In genomic region chr12:76187177-76187576, GRCh38 we compare ENCODE assay signal across 3 cellular contexts.
TF ChIP-seq lines count a peak whose summit lies in the region.

No MANE protein-coding gene starts in this region.

TF ChIP-seq in IMR-90, 13 proteins besides CTCF, POLR2A, EP300 and RAD21:
- TF ChIP-seq USF2 (IDR thresholded peaks at IDR 0.05; ENCODE audit: low read depth, low read length), result no peak
- TF ChIP-seq MXI1 (IDR thresholded peaks at IDR 0.05; ENCODE audit: borderline replicate concordance, low read depth, low read length), result no peak
- TF ChIP-seq CHD1 (IDR thresholded peaks at IDR 0.05; ENCODE audit: low read depth, low read length), result no peak
- no peak for TF ChIP-seq BHLHE40 (IDR thresholded peaks at IDR 0.05; ENCODE audit: low read depth, low read length)
- TF ChIP-seq CEBPB (IDR thresholded peaks at IDR 0.05; ENCODE audit: low read depth, low read length), result no peak
- no peak for TF ChIP-seq NFE2L2 (IDR thresholded peaks at IDR 0.05; ENCODE audit: low read depth, low read length)
- TF ChIP-seq FOS (IDR thresholded peaks at IDR 0.05; ENCODE audit: low read depth, low read length), result no peak
- no peak for TF ChIP-seq RCOR1 (IDR thresholded peaks at IDR 0.05; ENCODE audit: insufficient replicate concordance, low read length)
- TF ChIP-seq ELK1 (IDR thresholded peaks at IDR 0.05; ENCODE audit: borderline replicate concordance, low read depth, low read length), result no peak
- no peak for TF ChIP-seq SMC3 (IDR thresholded peaks at IDR 0.05; ENCODE audit: low read depth, low read length)
- TF ChIP-seq MAZ (IDR thresholded peaks at IDR 0.05; ENCODE audit: borderline replicate concordance, low read depth, low read length), result no peak
TF ChIP-seq in IMR-90: peak in this region for 0.

TF ChIP-seq in K562, 482 proteins besides CTCF, POLR2A, EP300 and RAD21:
- TF ChIP-seq RHOXF2B (CRISPR knock-in tag; conservative IDR thresholded peaks at IDR 0.05) (no peak), DNMT1 (IDR thresholded peaks at IDR 0.05) (no peak), ZC3H4 (CRISPR knock-in tag; IDR thresholded peaks at IDR 0.05; ENCODE audit: borderline replicate concordance) (no peak), KDM1A (IDR thresholded peaks at IDR 0.05) (peak in 1 of 2 experiments; percentile 22; a peak in 1 of 4 replicates), JUN (IDR thresholded peaks at IDR 0.05; ENCODE audit: borderline replicate concordance, low read depth, low read length) (no peak), JUN (CRISPR knock-in tag; IDR thresholded peaks at IDR 0.05; ENCODE audit: borderline replicate concordance) (no peak), ZNF644 (tag; IDR thresholded peaks at IDR 0.05; ENCODE audit: low read depth) (no peak), BCOR (IDR thresholded peaks at IDR 0.05) (peak; percentile 42; the same call in 1 of the 2 replicates), HBP1 (CRISPR knock-in tag; IDR thresholded peaks at IDR 0.05) (no peak), ARID1B (IDR thresholded peaks at IDR 0.05) (no peak), HDGF (IDR thresholded peaks at IDR 0.05) (no peak), MTA2 (IDR thresholded peaks at IDR 0.05; ENCODE audit: low read depth) (no peak), MEF2D (tag; conservative IDR thresholded peaks at IDR 0.05; ENCODE audit: low read depth) (no peak), ZNF444 (CRISPR knock-in tag; IDR thresholded peaks at IDR 0.05) (no peak), ZNF121 (CRISPR knock-in tag; conservative IDR thresholded peaks at IDR 0.05) (peak; percentile 99), KLF1 (tag; IDR thresholded peaks at IDR 0.05) (no peak), LCOR (CRISPR knock-in tag; IDR thresholded peaks at IDR 0.05) (no peak), RBM25 (IDR thresholded peaks at IDR 0.05; ENCODE audit: low read depth, low read length, severe bottlenecking) (peak; percentile 28)

TF ChIP-seq in GM12891, 5 proteins besides CTCF, POLR2A, EP300 and RAD21:
- TF ChIP-seq PAX5 (IDR thresholded peaks at IDR 0.05; ENCODE audit: insufficient read depth, low read length, severe bottlenecking) (no peak), SPI1 (IDR thresholded peaks at IDR 0.05; ENCODE audit: low read depth, low read length) (no peak), POLR2AphosphoS5 (IDR thresholded peaks at IDR 0.05; ENCODE audit: low read depth, low read length) (no peak), POU2F2 (IDR thresholded peaks at IDR 0.05; ENCODE audit: low read depth, low read length) (no peak), TAF1 (IDR thresholded peaks at IDR 0.05; ENCODE audit: low read depth, low read length) (no peak)
